ENCODE assay signal across 8 cellular contexts in the genomic region with DNA sequence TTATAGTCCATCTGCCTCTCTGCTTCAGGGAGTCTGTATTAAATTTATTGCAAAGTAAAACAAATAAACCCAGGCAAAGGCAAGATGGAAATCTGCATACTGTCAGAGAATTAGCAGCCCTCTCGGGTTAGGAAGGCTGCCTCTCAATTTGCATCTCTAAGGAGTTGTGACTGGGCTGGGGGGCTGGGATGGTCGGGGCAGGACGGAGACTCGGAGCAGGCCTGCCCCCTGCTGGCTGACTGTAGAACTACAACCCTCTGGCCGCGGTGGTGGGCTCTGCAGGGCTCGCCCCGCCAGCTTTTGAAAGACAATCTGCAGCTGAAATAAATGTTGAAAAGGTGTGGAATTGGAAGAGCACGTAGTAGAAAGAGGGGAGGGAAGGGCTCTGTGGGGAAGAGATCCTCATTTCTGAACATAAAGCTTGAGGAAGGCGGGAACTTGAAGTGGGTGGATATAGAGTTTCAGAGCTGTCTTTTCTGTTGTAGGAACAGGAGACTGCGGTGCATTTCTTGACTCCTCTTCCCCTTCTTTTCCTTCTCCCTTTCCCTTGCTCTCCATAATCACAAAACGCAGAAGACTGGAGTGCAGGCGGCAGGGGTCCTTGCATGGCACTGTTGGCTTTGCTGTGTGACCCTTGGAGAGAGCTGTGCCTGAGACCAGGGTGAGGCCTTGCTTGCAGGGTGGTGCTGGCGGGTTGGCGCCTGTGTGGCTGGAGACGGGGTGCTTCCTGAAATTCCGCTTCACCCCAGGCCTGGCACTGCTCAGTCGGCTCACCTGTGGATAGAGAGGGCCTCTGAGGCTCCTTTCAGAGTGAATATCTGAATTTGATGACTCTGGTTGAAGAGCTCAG. TPM values are rescaled to one million over a fixed set of nuclear protein-coding genes. Genes with fewer than 3 reads are reported as not detected.
DNase-seq lines count a peak whose midpoint lies in the region; ATAC-seq and TF ChIP-seq lines count a peak whose summit lies in the region.

No MANE protein-coding gene starts in this region.

- H3K36me3 ChIP-seq in OCI-LY1 (ENCODE audit: insufficient read depth, low read length) = no peaks in the 10 kb centered on the region

- peaks cover 39% of the 10 kb centered on the region for H3K27me3 Mint-ChIP-seq in progenitor cell of endocrine pancreas

- H4K20me1 ChIP-seq in OCI-LY1 (ENCODE audit: insufficient read depth, low read length) = no peaks in the 10 kb centered on the region

- no peaks in the 10 kb centered on the region for H3F3A ChIP-seq in OCI-LY1 (ENCODE audit: insufficient read depth, low read length)

- no peak overlapping the region for H3K27ac ChIP-seq in OCI-LY1 (ENCODE audit: low read depth, low read length, poor library complexity, severe bottlenecking)

- peak; percentile 70 for ATAC-seq in HG02623 (IDR thresholded peaks at IDR 0.05; ENCODE audit: unreplicated experiment)

- H3K9me3 Mint-ChIP-seq in progenitor cell of endocrine pancreas (ENCODE audit: low read depth) = no peaks in the 10 kb centered on the region

- no peak overlapping the region for H3K4me2 ChIP-seq in OCI-LY1 (ENCODE audit: low read length)

- H3K4me3 Mint-ChIP-seq in progenitor cell of endocrine pancreas (ENCODE audit: low read depth) = no peak overlapping the region

- DNase-seq in GM12865 (ENCODE audit: low read depth) = peak; percentile 47
- DNase-seq in activated T-helper 1 cell treated with anti-CD3 and anti-CD28 coated beads, Interleukin-2, amount 50 U/mL, for 16 hours (ENCODE audit: low read depth in 1 of 2, low spot score in 1 of 2) = peak; percentile 41 to 46
- DNase-seq in globus pallidus (ENCODE audit: low spot score) = peak; percentile 23
- DNase-seq in progenitor cell of endocrine pancreas (ENCODE audit: low spot score, unreplicated experiment) = peak; percentile 63
- no peak for DNase-seq in NCI-H187 (lab: John Stamatoyannopoulos, UW)
- no peak for DNase-seq in NCI-H1694 (lab: John Stamatoyannopoulos, UW)

- H3K36me3 Mint-ChIP-seq in progenitor cell of endocrine pancreas (ENCODE audit: insufficient read depth) = no peaks in the 10 kb centered on the region

- no peaks in the 10 kb centered on the region for H3K27me3 ChIP-seq in OCI-LY1 (ENCODE audit: insufficient read depth, low read length)

- peaks cover 5% of the 10 kb centered on the region for H3K4me1 Mint-ChIP-seq in progenitor cell of endocrine pancreas (ENCODE audit: low read depth)

- no peak overlapping the region for H3K27ac Mint-ChIP-seq in progenitor cell of endocrine pancreas

- no peaks in the 10 kb centered on the region for H3K79me2 ChIP-seq in OCI-LY1 (ENCODE audit: insufficient read depth, low read length)

- H3K9ac ChIP-seq in OCI-LY1 (ENCODE audit: low read length) = no peak overlapping the region

- no peaks in the 10 kb centered on the region for H3K4me1 ChIP-seq in OCI-LY1 (ENCODE audit: insufficient read depth, low read length, severe bottlenecking)

- TF ChIP-seq CTCF in GM12865 (IDR thresholded peaks at IDR 0.05; ENCODE audit: insufficient read depth, low read depth, low read length, missing control alignments) (peak; percentile 92), OCI-LY1 (IDR thresholded peaks at IDR 0.05; ENCODE audit: low read length) (peak; percentile 83), progenitor cell of endocrine pancreas (IDR thresholded peaks at IDR 0.05; ENCODE audit: unreplicated experiment) (peak; percentile 97)

- no peak overlapping the region for H2AFZ ChIP-seq in OCI-LY1 (ENCODE audit: low read length)

- H3K4me3 ChIP-seq in GM12865 (ENCODE audit: low read depth, low read length) = no peak overlapping the region
- no peak overlapping the region for H3K4me3 ChIP-seq in OCI-LY1 (ENCODE audit: low read depth, low read length, poor library complexity, severe bottlenecking)

- H3K9me3 ChIP-seq in OCI-LY1 (ENCODE audit: low read length) = no peaks in the 10 kb centered on the region

- no peaks in the 10 kb centered on the region for H3K9me2 ChIP-seq in OCI-LY1 (ENCODE audit: low read depth, low read length)

RNA-seq across cellular contexts. Expression of a gene that starts 22.6 kb away (rescaled TPM):
- 32.8 and 39.9 TPM in 2 replicates for total RNA-seq in progenitor cell of endocrine pancreas

RNA-seq across cellular contexts. Expression of a gene that starts 30.5 kb away (rescaled TPM):
- 16.9 and 18.1 TPM in 2 replicates for total RNA-seq in progenitor cell of endocrine pancreas

Comparison
In these comparisons a context has a peak if more than half of its experiments do, and no peak if none do; other contexts are left out.
1. DNase-seq: peak in GM12865 (single experiment), activated T-helper 1 cell treated with anti-CD3 and anti-CD28 coated beads, Interleukin-2, amount 50 U/mL, for 16 hours (2 of 2), globus pallidus (single experiment) and progenitor cell of endocrine pancreas (single experiment); none in NCI-H187 (0 of 2) and NCI-H1694 (single experiment).
2. Peak in every context shown above with its lines, with median percentiles within 50 percentile points of each other: CTCF ChIP-seq.